In the genomic region with DNA sequence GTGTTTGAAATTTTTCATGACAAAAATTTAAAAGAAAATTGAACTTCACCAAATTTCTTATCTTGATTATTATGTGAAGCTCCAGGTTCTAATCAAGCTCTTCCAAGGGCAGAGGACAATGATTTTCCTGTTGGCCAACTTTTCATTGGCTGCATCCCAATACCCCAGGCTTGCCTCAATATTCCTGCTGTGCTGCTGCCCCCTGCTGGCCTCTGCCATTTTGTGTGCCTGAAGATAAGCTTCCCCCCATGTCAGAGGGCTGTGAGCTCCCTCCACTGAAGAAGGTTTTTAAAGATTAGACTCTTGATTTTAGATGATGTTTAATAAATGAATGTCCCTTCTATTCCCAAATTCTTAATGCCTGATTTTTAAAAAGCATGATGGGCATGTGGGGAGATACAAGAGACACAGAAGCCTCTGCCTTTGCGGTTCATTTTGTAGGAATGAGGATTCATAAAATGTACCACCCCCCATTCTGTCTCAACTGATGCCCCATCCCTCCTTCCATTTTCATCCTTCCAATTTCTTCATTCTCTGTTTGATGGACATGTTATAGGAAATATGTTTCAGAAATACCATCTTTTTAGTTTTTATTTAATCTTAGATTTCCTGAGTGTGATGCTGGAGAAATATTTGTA, we compare ENCODE assay signal across 7 cellular contexts.
A peak's percentile ranks its signal among the peaks of the same experiment; 100 is the strongest.
DNase-seq lines count a peak whose midpoint lies in the region; ATAC-seq and TF ChIP-seq lines count a peak whose summit lies in the region.

No MANE protein-coding gene starts in this region.

- peak; percentile 90 for TF ChIP-seq CTCF in GM06990 (IDR thresholded peaks at IDR 0.05; ENCODE audit: insufficient read depth, low read length, poor library complexity, severe bottlenecking)
- TF ChIP-seq CTCF in brain (conservative IDR thresholded peaks at IDR 0.05): peak; percentile 42 to 69

- H3K36me3 ChIP-seq in GM06990 (ENCODE audit: control insufficient read depth, insufficient read depth, low read length): no peaks in the 10 kb centered on the region

- H3K27me3 ChIP-seq in GM06990 (replicated peaks; ENCODE audit: control insufficient read depth, insufficient read depth, low read length): no peaks in the 10 kb centered on the region

- peaks cover 27% of the 10 kb centered on the region for H3K27me3 Mint-ChIP-seq in T-helper 1 cell treated with Interleukin-12 subunit alpha and Interleukin-12 subunit beta and Interleukin-4 antibody, amounts not matched to agents 30 μg/mL and 1 μg/mL, for 36 hours (ENCODE audit: low read depth)
- H3K27me3 Mint-ChIP-seq in brain: peaks cover 4% of the 10 kb centered on the region

- H3K9me3 Mint-ChIP-seq in T-helper 1 cell treated with Interleukin-12 subunit alpha and Interleukin-12 subunit beta and Interleukin-4 antibody, amounts not matched to agents 30 μg/mL and 1 μg/mL, for 36 hours: peaks cover 19% of the 10 kb centered on the region
- peaks cover 15 to 50% (median 27%) of the 10 kb centered on the region in 5 experiments for H3K9me3 Mint-ChIP-seq in brain

- no peak for ATAC-seq in HG02852 (IDR thresholded peaks at IDR 0.05; ENCODE audit: unreplicated experiment)

- peaks cover 21% of the 10 kb centered on the region for H3K4me1 Mint-ChIP-seq in T-helper 1 cell treated with Interleukin-12 subunit alpha and Interleukin-12 subunit beta and Interleukin-4 antibody, amounts not matched to agents 30 μg/mL and 1 μg/mL, for 36 hours (ENCODE audit: low read depth)
- H3K4me1 Mint-ChIP-seq in brain: peaks cover 17% of the 10 kb centered on the region

- no peak overlapping the region for H3K4me3 ChIP-seq in GM06990 (replicated peaks; ENCODE audit: low read depth, low read length)

- H3K36me3 Mint-ChIP-seq in T-helper 1 cell treated with Interleukin-12 subunit alpha and Interleukin-12 subunit beta and Interleukin-4 antibody, amounts not matched to agents 30 μg/mL and 1 μg/mL, for 36 hours (ENCODE audit: low read depth): peaks cover 5% of the 10 kb centered on the region
- peaks cover 5% of the 10 kb centered on the region for H3K36me3 Mint-ChIP-seq in brain

- peak overlapping the region; percentile 18 for H3K27ac Mint-ChIP-seq in T-helper 1 cell treated with Interleukin-12 subunit alpha and Interleukin-12 subunit beta and Interleukin-4 antibody, amounts not matched to agents 30 μg/mL and 1 μg/mL, for 36 hours
- H3K27ac Mint-ChIP-seq in brain: no peak overlapping the region

- DNase-seq in GM06990 (ENCODE audit: extremely low read depth, insufficient read length): peak; percentile 10
- peak; percentile 11 for DNase-seq in LoVo (ENCODE audit: low spot score)
- DNase-seq in iPS-NIHi7 (ENCODE audit: extremely low spot score): peak; percentile 84
- peak; percentile 46 for DNase-seq in stimulated activated CD4-positive, alpha-beta T cell treated with anti-CD3 and anti-CD28 coated beads, Interleukin-1b, Interleukin-23, amount 100 ng/mL, for 48 hours

- H3K4me3 Mint-ChIP-seq in T-helper 1 cell treated with Interleukin-12 subunit alpha and Interleukin-12 subunit beta and Interleukin-4 antibody, amounts not matched to agents 30 μg/mL and 1 μg/mL, for 36 hours: no peak overlapping the region
- H3K4me3 Mint-ChIP-seq in brain: no peak overlapping the region

Comparison
In these comparisons a context has a peak if more than half of its experiments do, and no peak if none do; other contexts are left out.
1. DNase-seq: peak in every context shown above with its lines; median percentile 84 in iPS-NIHi7; 46 in stimulated activated CD4-positive, alpha-beta T cell treated with anti-CD3 and anti-CD28 coated beads, Interleukin-1b, Interleukin-23, amount 100 ng/mL, for 48 hours; 11 in LoVo; 10 in GM06990.